Comparison of ENCODE assay signal across 17 cellular contexts in the genomic region with DNA sequence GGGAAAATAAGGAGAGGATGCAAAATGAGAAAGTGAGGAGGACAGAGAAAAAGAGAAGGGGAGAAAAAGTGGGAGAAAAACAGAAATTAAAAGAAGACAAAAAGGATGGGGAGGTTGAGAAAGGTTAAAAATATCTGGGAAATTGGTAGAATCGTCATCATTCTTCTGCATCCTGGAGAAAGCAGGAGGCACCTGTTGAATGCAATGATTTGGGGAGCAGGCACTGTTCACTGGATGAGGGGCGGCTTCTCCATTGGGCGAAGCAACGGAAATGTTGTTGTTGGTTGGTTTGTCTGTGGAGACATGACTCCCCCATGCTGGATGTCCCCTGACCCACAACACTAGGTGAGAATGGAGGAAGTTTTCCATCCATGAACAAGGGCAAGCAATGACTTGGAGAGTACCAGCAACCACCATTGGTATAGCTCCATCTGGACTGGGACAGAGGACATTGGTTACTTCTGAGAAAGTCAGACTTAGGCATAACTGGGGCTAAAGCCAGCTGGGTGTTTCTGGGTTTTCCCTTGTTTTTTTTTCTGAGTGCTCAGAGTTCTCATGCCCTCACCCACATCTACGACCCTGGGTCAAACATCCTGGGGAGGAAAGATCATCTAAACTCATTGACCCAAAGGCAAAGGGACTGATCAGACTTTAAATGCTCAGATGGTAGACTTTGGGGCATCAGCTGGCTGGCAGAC. TPM values are rescaled to one million over a fixed set of nuclear protein-coding genes. Genes with fewer than 3 reads are reported as not detected.
DNase-seq lines count a peak whose midpoint lies in the region; ATAC-seq, FAIRE-seq and TF ChIP-seq lines count a peak whose summit lies in the region.
"Had no signal": no experiment of that assay in that cellular context is flagged by ENCODE, and none has a peak within 500 bp of the region (broad histone marks: within the 10 kb centered on the region; RNA-seq: fewer than 3 reads in every experiment).

No MANE protein-coding gene starts in this region.

- H3K27me3 ChIP-seq in BLaER1 treated with 17β-estradiol and CSF1 and Interleukin-3, amounts not matched to agents 10 nM and 100 nM = no peaks in the 10 kb centered on the region
- H3K27me3 ChIP-seq in K562 (ENCODE audit: control insufficient read depth in 2 of 2, insufficient read depth in 2 of 2, low read length in 2 of 2) (peaks cover 11 to 15% of the 10 kb centered on the region in 2 experiments; a peak in 4 of 5 replicates), H7 (ENCODE audit: control insufficient read depth, insufficient read depth, low read length) (no peaks in the 10 kb centered on the region), ovary (no peaks in the 10 kb centered on the region)
- H3K27me3 ChIP-seq: esophagus squamous epithelium, heart right ventricle, suprapubic skin had no signal

- WGBS in K562 (ENCODE audit: insufficient coverage, low coverage, missing lambda C conversion rate) = 0% methylated on average over 5 of the region's 5 CpGs
- 80 to 95% (median 93%) methylated on average over 5 of the region's 5 CpGs for WGBS in ovary, 3 donors

- FAIRE-seq in GM12891 (lab: Jason Lieb, UNC) (peak; percentile 86), K562 (lab: Jason Lieb, UNC) (no peak)
- FAIRE-seq: astrocyte, kidney had no signal

- no peaks in the 10 kb centered on the region; a peak in 1 of 22 replicates for H3K9me3 ChIP-seq in BLaER1 treated with 17β-estradiol and CSF1 and Interleukin-3, amounts not matched to agents 10 nM and 100 nM (replicated peaks in 1 of 11)
- no peaks in the 10 kb centered on the region for H3K9me3 ChIP-seq in K562 (replicated peaks; ENCODE audit: control insufficient read depth, insufficient read depth, low read depth, low read length)
- no peaks in the 10 kb centered on the region for H3K9me3 ChIP-seq in ovary
- H3K9me3 ChIP-seq: esophagus squamous epithelium, heart right ventricle, mucosa of descending colon, suprapubic skin had no signal

- H3K9me1 ChIP-seq in K562 (ENCODE audit: control insufficient read depth, insufficient read depth, low read length) = no peaks in the 10 kb centered on the region

- in situ Hi-C loops in K562 (cut with MboI) = no loop called here

- peaks cover 12 to 23% (median 19%) of the 10 kb centered on the region in 10 experiments for H3K4me1 ChIP-seq in BLaER1 treated with 17β-estradiol and CSF1 and Interleukin-3, amounts not matched to agents 10 nM and 100 nM
- H3K4me1 ChIP-seq in K562 (replicated peaks in 1 of 2; ENCODE audit: control insufficient read depth in 2 of 2, insufficient read depth in 2 of 2, low read length in 2 of 2) (no peaks in the 10 kb centered on the region), ovary (ENCODE audit: insufficient read depth) (no peaks in the 10 kb centered on the region)

- H3K36me3 ChIP-seq in BLaER1 treated with 17β-estradiol and CSF1 and Interleukin-3, amounts not matched to agents 10 nM and 100 nM = no peaks in the 10 kb centered on the region
- H3K36me3 ChIP-seq in K562 (ENCODE audit: control insufficient read depth, insufficient read depth, low read length) = no peaks in the 10 kb centered on the region
- H3K36me3 ChIP-seq in H7 (replicated peaks; ENCODE audit: control insufficient read depth, insufficient read depth, low read length) = no peaks in the 10 kb centered on the region
- no peaks in the 10 kb centered on the region for H3K36me3 ChIP-seq in ovary
- H3K36me3 ChIP-seq: esophagus squamous epithelium, heart right ventricle, suprapubic skin had no signal

- CTCF ChIA-PET in K562 (lab: Yijun Ruan, JAX; ENCODE audit: low intra/inter-chr PET ratio) = no interaction called here

- H3K27ac ChIP-seq in BLaER1 treated with 17β-estradiol and CSF1 and Interleukin-3, amounts not matched to agents 10 nM and 100 nM = no peak overlapping the region
- H3K27ac ChIP-seq in K562 (ENCODE audit: extremely low read depth, low read depth, low read length) (no peak overlapping the region), ovary (no peak overlapping the region)
- H3K27ac ChIP-seq: heart right ventricle, KMS-11, SK-N-MC, suprapubic skin had no signal

- TF ChIP-seq RAD21 in K562 (CRISPR knock-in tag; conservative IDR thresholded peaks at IDR 0.05 in 1 of 2, IDR thresholded peaks at IDR 0.05 in 1 of 2) = no peak

- H3K4me3 ChIP-seq in BLaER1 treated with 17β-estradiol and CSF1 and Interleukin-3, amounts not matched to agents 10 nM and 100 nM = no peak overlapping the region
- no peak overlapping the region for H3K4me3 ChIP-seq in K562
- H3K4me3 ChIP-seq in H7 (ENCODE audit: insufficient read depth, low read depth, low read length) = no peak overlapping the region
- H3K4me3 ChIP-seq in ovary = no peak overlapping the region
- H3K4me3 ChIP-seq: esophagus squamous epithelium, heart right ventricle, mucosa of descending colon, SK-N-MC, suprapubic skin had no signal

- peak; percentile 30 for ATAC-seq in HG03378 (IDR thresholded peaks at IDR 0.05; ENCODE audit: unreplicated experiment)
- ATAC-seq in K562 = no peak
- ATAC-seq in GM21390 (IDR thresholded peaks at IDR 0.05; ENCODE audit: unreplicated experiment) = no peak
- ATAC-seq: heart right ventricle had no signal

- DNase-seq in GM12891 (ENCODE audit: insufficient read length, low spot score) (no peak), K562 (ENCODE audit: extremely low read depth in 1 of 4, low spot score in 3 of 4) (no peak), H7 (no peak), ovary (no peak), DMS79 treated with DMSO at 0.1 percent for 48 hours (lab: John Stamatoyannopoulos, UW) (no peak)
- DNase-seq: activated CD8-positive, alpha-beta memory T cell treated with anti-CD3 and anti-CD28 coated beads, Interleukin-2, amount 50 U/mL, for 48 hours; esophagus squamous epithelium; heart right ventricle; kidney; mucosa of descending colon had no signal

- H3K9ac ChIP-seq in BLaER1 treated with 17β-estradiol and CSF1 and Interleukin-3, amounts not matched to agents 10 nM and 100 nM = no peak overlapping the region
- no peak overlapping the region for H3K9ac ChIP-seq in K562 (ENCODE audit: insufficient read depth in 1 of 2, low read depth in 2 of 2, low read length in 2 of 2)
- H3K9ac ChIP-seq: KMS-11 had no signal

- BruUV-seq in K562 (replicated peaks; lab: Mats Ljungman, UMichigan) = no TSS peak

- TF ChIP-seq POLR2A in GM12891 (IDR thresholded peaks at IDR 0.05; ENCODE audit: low read depth, low read length) (no peak), K562 (conservative IDR thresholded peaks at IDR 0.05) (no peak), ovary (IDR thresholded peaks at IDR 0.05) (no peak)

- intact Hi-C loops in K562 (cut with micrococcal nuclease) (loop anchor here (5.0 kb wide), 1 partner anchor 130 kb away; no protein-coding TSS in a partner anchor), ovary (cut with DNase I) (no loop called here)

- H3K79me2 ChIP-seq in K562 (ENCODE audit: control insufficient read depth, insufficient read depth, low read length) = no peaks in the 10 kb centered on the region

- TF ChIP-seq CTCF in K562 (IDR thresholded peaks at IDR 0.05 in 2 of 3, conservative IDR thresholded peaks at IDR 0.05 in 1 of 3; ENCODE audit: insufficient read depth in 2 of 3, low read depth in 1 of 3, low read length in 3 of 3) = no peak
- no peak for TF ChIP-seq CTCF in ovary (IDR thresholded peaks at IDR 0.05)

- TF ChIP-seq EP300 in K562 (IDR thresholded peaks at IDR 0.05; ENCODE audit: low read length) = no peak
- TF ChIP-seq EP300 in ovary (IDR thresholded peaks at IDR 0.05) = no peak

- peak overlapping the region; percentile 4 to 56 (median 49); a peak in 19 of 22 replicates for H3K4me2 ChIP-seq in BLaER1 treated with 17β-estradiol and CSF1 and Interleukin-3, amounts not matched to agents 10 nM and 100 nM
- H3K4me2 ChIP-seq in K562 (ENCODE audit: insufficient read depth, low read length) = no peak overlapping the region
- H3K4me2 ChIP-seq: KMS-11 had no signal

- no peak overlapping the region for H2AFZ ChIP-seq in K562 (ENCODE audit: low read depth, low read length)

- H4K20me1 ChIP-seq in BLaER1 treated with 17β-estradiol and CSF1 and Interleukin-3, amounts not matched to agents 10 nM and 100 nM = no peaks in the 10 kb centered on the region
- 0 out of 2 replicates have a peak, but pooled peaks cover 4% of the 10 kb centered on the region for H4K20me1 ChIP-seq in K562 (replicated peaks; ENCODE audit: control insufficient read depth, insufficient read depth, low read length)

- POLR2A ChIA-PET in K562 (lab: Yijun Ruan, JAX) = no interaction called here

TF ChIP-seq in GM12891, 5 proteins besides CTCF, POLR2A, EP300 and RAD21 (continues in another document):
- no peak for TF ChIP-seq TAF1 (IDR thresholded peaks at IDR 0.05; ENCODE audit: low read depth, low read length)
- no peak for TF ChIP-seq SPI1 (IDR thresholded peaks at IDR 0.05; ENCODE audit: low read depth, low read length)
- no peak for TF ChIP-seq POU2F2 (IDR thresholded peaks at IDR 0.05; ENCODE audit: low read depth, low read length)
- TF ChIP-seq POLR2AphosphoS5 (IDR thresholded peaks at IDR 0.05; ENCODE audit: low read depth, low read length) = no peak

TF ChIP-seq in K562, 482 proteins besides CTCF, POLR2A, EP300 and RAD21:
- TF ChIP-seq ELF4 (CRISPR knock-in tag; IDR thresholded peaks at IDR 0.05) (0 out of 2 replicates have a peak, but pooled peaks have one; percentile 16), DIDO1 (tag; IDR thresholded peaks at IDR 0.05; ENCODE audit: low read depth) (no peak)

RNA-seq across cellular contexts. Expression of a gene that starts 11.9 kb away (rescaled TPM):
- polyA plus RNA-seq in GM12891 (2012; ENCODE audit: low read depth, missing spikeins) = 726 TPM
- total RNA-seq in K562 (2011; cell fraction: chromatin; rRNA removed; ENCODE audit: low replicate concordance) = 7.9 and 17.7 TPM in 2 replicates
- total RNA-seq in K562 (2011; cell fraction: nucleolus; rRNA removed) = 7.2 and 18.2 TPM in 2 replicates
- 10.5 and 17.1 TPM in 2 replicates for total RNA-seq in K562 (2011; cell fraction: nucleoplasm; rRNA removed)
- total RNA-seq in K562 (2014; rRNA removed) (2.3 and 2.6 TPM in 2 replicates), K562 (2014; rRNA removed; fragmentation: Illumina TruSeq; extraction: Trizol) (3.0 and 5.2 TPM in 2 replicates), K562 (2015; rRNA removed; fragmentation: Illumina TruSeq; extraction: Trizol) (2.6 and 3.2 TPM in 2 replicates), K562 (2021) (9.5 and 11.1 TPM in 2 replicates), ovary (10 to 100 TPM; 16.5 to 62.1 (median 26.0) TPM)
- polyA plus RNA-seq in K562 (2011; rRNA removed) (13.9 and 47.0 TPM in 2 replicates), K562 (2014; fragmentation: Illumina TruSeq; extraction: Trizol) (7.7 TPM in 2 replicates), K562 (2014; fragmentation: Nextera tagmentation; extraction: Ambion mirVana) (1 to 10 TPM; 1.2 to 1.8 TPM), K562 (2014; rRNA removed) (2.5 and 5.0 TPM in 2 replicates), ovary (100 to 1,000 TPM in 1 of 2 donors, 1 to 10 TPM in 1; 8.3 to 330 TPM)
- polyA plus RNA-seq in K562 (2011; cell fraction: cytosol; rRNA removed) = 23.2 and 51.1 TPM in 2 replicates
- polyA plus RNA-seq in K562 (2011; cell fraction: nucleus; rRNA removed) = 19.8 and 40.4 TPM in 2 replicates
- polyA plus RNA-seq in K562 (2012) = 8.0 and 8.3 TPM in 2 replicates
- polyA minus RNA-seq in K562 (2011; rRNA and poly(A)+ RNA removed) = 26.3 and 51.8 TPM in 2 replicates
- polyA minus RNA-seq in K562 (2011; cell fraction: cytosol; rRNA and poly(A)+ RNA removed) = 10.5 and 22.8 TPM in 2 replicates
- polyA minus RNA-seq in K562 (2011; cell fraction: nucleus; rRNA and poly(A)+ RNA removed) = 14.8 and 35.9 TPM in 2 replicates
- total RNA-seq in H7 (2014; rRNA removed; shearing (Covaris generic)) = 9.4 and 11.4 TPM in 2 replicates
